Comparison of ENCODE assay signal across 22 cellular contexts in genomic region chr5:93088997-93089396, GRCh38.
DNase-seq lines count a peak whose midpoint lies in the region; ATAC-seq and TF ChIP-seq lines count a peak whose summit lies in the region.
"Had no signal": no experiment of that assay in that cellular context is flagged by ENCODE, and none has a peak within 500 bp of the region (broad histone marks: within the 10 kb centered on the region; RNA-seq: fewer than 3 reads in every experiment).

No MANE protein-coding gene starts in this region.

- DNase-seq in EH (ENCODE audit: low read depth) (peak; percentile 19), NCI-H69 (lab: John Stamatoyannopoulos, UW) (peak; percentile 58), renal cortical epithelial cell (ENCODE audit: low read depth) (peak; percentile 22)
- no peak for DNase-seq in stimulated activated CD4-positive, alpha-beta T cell treated with anti-CD3 and anti-CD28 coated beads, Interleukin-4, amount 100 ng/mL, for 1 hour
- DNase-seq: CD8-positive, alpha-beta T cell; DMS 273 treated with DMSO at 0.1 percent for 48 hours; DMS79; GF-D8; NCI-H1092 treated with DMSO at 0.1 percent for 48 hours; NCI-H1436; NCI-H187; NCI-H2081 treated with DMSO at 0.1 percent for 48 hours; NCI-H2171 treated with DMSO at 0.1 percent for 48 hours; NCI-H345; NCI-H510A treated with DMSO at 0.1 percent for 48 hours; NCI-H774; Peyer's patch; SHP77 treated with DMSO at 0.1 percent for 48 hours had no signal

- H3K27me3 Mint-ChIP-seq in brain, result no peaks in the 10 kb centered on the region

- TF ChIP-seq CTCF in brain (conservative IDR thresholded peaks at IDR 0.05), result no peak

- no peaks in the 10 kb centered on the region for H3K36me3 Mint-ChIP-seq in brain
- H3K36me3 Mint-ChIP-seq: CD8-positive, alpha-beta T cell had no signal

- H3K27ac Mint-ChIP-seq in brain, result peak overlapping the region in 4 of 5 experiments; percentile 68 to 88 (median 83)
- H3K27ac Mint-ChIP-seq: CD8-positive, alpha-beta T cell had no signal

- no peak for ATAC-seq in HG03135 (IDR thresholded peaks at IDR 0.05; ENCODE audit: unreplicated experiment)
- no peak for ATAC-seq in HG03432 (IDR thresholded peaks at IDR 0.05; ENCODE audit: unreplicated experiment)
- ATAC-seq: CD8-positive, alpha-beta T cell; HCT116 had no signal

- H3K9me3 Mint-ChIP-seq in brain, result no peaks in the 10 kb centered on the region
- H3K9me3 Mint-ChIP-seq: CD8-positive, alpha-beta T cell had no signal

- H3K4me3 Mint-ChIP-seq in brain, result peak overlapping the region in 1 of 5 experiments; percentile 61
- H3K4me3 Mint-ChIP-seq: CD8-positive, alpha-beta T cell had no signal

- peaks cover 24% of the 10 kb centered on the region for H3K4me1 Mint-ChIP-seq in brain
